8 cellular contexts compared by ENCODE assay signal in the genomic region with DNA sequence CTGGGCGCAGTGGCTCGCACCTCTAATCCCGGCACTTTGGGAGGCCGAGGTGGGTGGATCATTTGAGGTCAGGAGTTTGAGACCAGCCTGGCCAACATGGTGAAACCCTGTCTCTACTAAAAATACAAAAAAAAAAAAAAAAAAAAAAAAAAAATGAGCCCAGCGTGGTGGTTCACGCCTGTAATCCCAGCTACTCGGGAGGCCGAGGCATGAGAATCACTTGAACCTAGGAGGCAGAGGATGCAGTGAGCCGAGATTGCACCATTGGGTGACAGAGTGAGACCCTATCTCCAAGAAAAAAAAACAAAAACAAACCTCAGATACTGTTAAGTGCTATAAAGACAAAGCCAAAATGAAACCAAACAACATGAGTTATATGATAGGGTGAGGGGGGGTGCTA. TPM values are rescaled to one million over a fixed set of nuclear protein-coding genes. Genes with fewer than 3 reads are reported as not detected.
DNase-seq lines count a peak whose midpoint lies in the region; TF ChIP-seq lines count a peak whose summit lies in the region.
"Not testable (repeated sequence)": the region's sequence is repeated elsewhere in the genome, so short reads cannot be mapped to it uniquely, and the experiment has no call there.
"Had no signal": no experiment of that assay in that cellular context is flagged by ENCODE, and none has a peak within 500 bp of the region (broad histone marks: within the 10 kb centered on the region; RNA-seq: fewer than 3 reads in every experiment).

No MANE protein-coding gene starts in this region.

- not testable (repeated sequence) for H3K36me3 Mint-ChIP-seq in activated T-helper 1 cell treated with anti-CD3 and anti-CD28 coated beads, Interleukin-12 subunit alpha, Interleukin-12 subunit beta, Interleukin-2, Interleukin-4 antibody, amounts not matched to agents 30 ng/mL and 10 ng/mL and 1 ng/mL, durations not matched to agents 14 hours and 24 hours and 36 hours (ENCODE audit: low read depth)
- peaks cover 38% of the 10 kb centered on the region for H3K36me3 Mint-ChIP-seq in nephron progenitor cell (ENCODE audit: low read depth)

- H2AFZ ChIP-seq in SU-DHL-6 (ENCODE audit: low read depth, low read length, severe bottlenecking) = not testable (repeated sequence)

- not testable (repeated sequence) for H3K4me1 ChIP-seq in HEK293 (ENCODE audit: control insufficient read depth, insufficient read depth, low read length)
- H3K4me1 ChIP-seq in left ventricle myocardium inferior (peaks cover 58% of the 10 kb centered on the region), stomach (peaks cover 26 to 60% (median 41%) of the 10 kb centered on the region in 4 donors)

- TF ChIP-seq CTCF in HEK293 (tag by site-specific recombination; IDR thresholded peaks at IDR 0.05); SU-DHL-6 (IDR thresholded peaks at IDR 0.05; ENCODE audit: insufficient read depth, low read length, poor library complexity, severe bottlenecking); left ventricle myocardium inferior (IDR thresholded peaks at IDR 0.05; ENCODE audit: borderline replicate concordance); nephron progenitor cell (IDR thresholded peaks at IDR 0.05); stomach (IDR thresholded peaks at IDR 0.05): not testable (repeated sequence)

- not testable (repeated sequence) for TF ChIP-seq POLR2A in stomach (IDR thresholded peaks at IDR 0.05)

- H3K36me3 ChIP-seq in HEK293 (ENCODE audit: control insufficient read depth in 2 of 2, insufficient read depth in 1 of 2, low read length in 2 of 2) (peaks cover 0 to 14% of the 10 kb centered on the region in 2 experiments; a peak in 2 of 3 replicates), left ventricle myocardium inferior (peaks cover 27% of the 10 kb centered on the region), stomach (peaks cover 0 to 22% (median 17%) of the 10 kb centered on the region in 4 donors)
- not testable (repeated sequence) for H3K36me3 ChIP-seq in SU-DHL-6 (ENCODE audit: low read length)

- not testable (repeated sequence) for TF ChIP-seq EP300 in stomach (IDR thresholded peaks at IDR 0.05)

- not testable (repeated sequence) for DNase-seq in activated T-helper 1 cell treated with anti-CD3 and anti-CD28 coated beads, Interleukin-12 subunit alpha, Interleukin-12 subunit beta, Interleukin-2, Interleukin-4 antibody, amounts not matched to agents 30 ng/mL and 10 ng/mL and 1 ng/mL, durations not matched to agents 14 hours and 24 hours and 36 hours (ENCODE audit: low spot score); caudate nucleus (lab: John Stamatoyannopoulos, UW); left ventricle myocardium inferior; nephron progenitor cell; stomach

- not testable (repeated sequence) for H3K9me3 ChIP-seq in HEK293 (ENCODE audit: control insufficient read depth, insufficient read depth, low read depth, low read length); SU-DHL-6 (ENCODE audit: insufficient read depth, low read length); left ventricle myocardium inferior (replicated peaks); stomach

- peak overlapping the region; percentile 31; the same call in 1 of the 2 replicates for H3K9ac ChIP-seq in SU-DHL-6 (ENCODE audit: low read length)

- H3K4me2 ChIP-seq in SU-DHL-6 (ENCODE audit: low read depth, low read length, poor library complexity, severe bottlenecking) = peak overlapping the region; percentile 69

- not testable (repeated sequence) for H3K4me3 Mint-ChIP-seq in activated T-helper 1 cell treated with anti-CD3 and anti-CD28 coated beads, Interleukin-12 subunit alpha, Interleukin-12 subunit beta, Interleukin-2, Interleukin-4 antibody, amounts not matched to agents 30 ng/mL and 10 ng/mL and 1 ng/mL, durations not matched to agents 14 hours and 24 hours and 36 hours; nephron progenitor cell

- H3K27ac Mint-ChIP-seq in activated T-helper 1 cell treated with anti-CD3 and anti-CD28 coated beads, Interleukin-12 subunit alpha, Interleukin-12 subunit beta, Interleukin-2, Interleukin-4 antibody, amounts not matched to agents 30 ng/mL and 10 ng/mL and 1 ng/mL, durations not matched to agents 14 hours and 24 hours and 36 hours = peak overlapping the region; percentile 66
- H3K27ac Mint-ChIP-seq in nephron progenitor cell = peak overlapping the region; percentile 21

- intact Hi-C loops in activated T-helper 1 cell treated with anti-CD3 and anti-CD28 coated beads, Interleukin-12 subunit alpha, Interleukin-12 subunit beta, Interleukin-2, Interleukin-4 antibody, amounts not matched to agents 30 ng/mL and 10 ng/mL and 1 ng/mL, durations not matched to agents 14 hours and 24 hours and 36 hours (cut with micrococcal nuclease); left ventricle myocardium inferior (cut with micrococcal nuclease); stomach (cut with DNase I; ENCODE audit: low total_unique reads): not testable (repeated sequence)

- H3K9me2 ChIP-seq in SU-DHL-6 (replicated peaks; ENCODE audit: insufficient read depth, low read length) = not testable (repeated sequence)

- not testable (repeated sequence) for H3K4me3 ChIP-seq in HEK293 (ENCODE audit: low read depth, low read length); SU-DHL-6 (ENCODE audit: insufficient read depth, low read length, poor library complexity, severe bottlenecking); left ventricle myocardium inferior; stomach

- peaks cover 64% of the 10 kb centered on the region for H3F3A ChIP-seq in SU-DHL-6 (ENCODE audit: insufficient read depth)

- not testable (repeated sequence) for H3K27me3 ChIP-seq in SU-DHL-6 (ENCODE audit: low read length); left ventricle myocardium inferior (ENCODE audit: low read depth); stomach

- not testable (repeated sequence) for H3K27ac ChIP-seq in HEK293 (ENCODE audit: extremely low read depth, low read depth, low read length)
- peak overlapping the region; percentile 99 for H3K27ac ChIP-seq in SU-DHL-6 (ENCODE audit: low read depth, low read length)
- peak overlapping the region; percentile 14 for H3K27ac ChIP-seq in caudate nucleus (ENCODE audit: low read depth, low read length)
- H3K27ac ChIP-seq in left ventricle myocardium inferior (replicated peaks) = peak overlapping the region; percentile 92
- peak overlapping the region in 3 of 5 donors; percentile 72 to 92 (median 82) for H3K27ac ChIP-seq in stomach

- not testable (repeated sequence) for H4K20me1 ChIP-seq in SU-DHL-6 (ENCODE audit: low read depth, low read length)

- H3K9me3 Mint-ChIP-seq in activated T-helper 1 cell treated with anti-CD3 and anti-CD28 coated beads, Interleukin-12 subunit alpha, Interleukin-12 subunit beta, Interleukin-2, Interleukin-4 antibody, amounts not matched to agents 30 ng/mL and 10 ng/mL and 1 ng/mL, durations not matched to agents 14 hours and 24 hours and 36 hours; nephron progenitor cell: not testable (repeated sequence)

- CTCF ChIA-PET in HEK293 (lab: Yijun Ruan, JAX) = interaction anchor here (0.6 to 0.7 kb wide), 2 partner anchors 33 to 337 kb away, joined by 3 to 4 read pairs; no protein-coding TSS in a partner anchor

- H3K4me1 Mint-ChIP-seq in activated T-helper 1 cell treated with anti-CD3 and anti-CD28 coated beads, Interleukin-12 subunit alpha, Interleukin-12 subunit beta, Interleukin-2, Interleukin-4 antibody, amounts not matched to agents 30 ng/mL and 10 ng/mL and 1 ng/mL, durations not matched to agents 14 hours and 24 hours and 36 hours (ENCODE audit: low read depth) = peaks cover 33% of the 10 kb centered on the region
- H3K4me1 Mint-ChIP-seq in nephron progenitor cell = peaks cover 17% of the 10 kb centered on the region

- 93 to 98% (median 94%) methylated on average over 9 of the region's 9 CpGs for WGBS in stomach, 5 donors

- H3K79me2 ChIP-seq in SU-DHL-6 (ENCODE audit: insufficient read depth, low read length) = peaks cover 21% of the 10 kb centered on the region; the same call in 1 of the 2 replicates

- not testable (repeated sequence) for H3K27me3 Mint-ChIP-seq in activated T-helper 1 cell treated with anti-CD3 and anti-CD28 coated beads, Interleukin-12 subunit alpha, Interleukin-12 subunit beta, Interleukin-2, Interleukin-4 antibody, amounts not matched to agents 30 ng/mL and 10 ng/mL and 1 ng/mL, durations not matched to agents 14 hours and 24 hours and 36 hours (ENCODE audit: insufficient read depth); nephron progenitor cell (ENCODE audit: low read depth, poor library complexity)

- POLR2A ChIA-PET in HEK293 (lab: Yijun Ruan, JAX) = not testable (repeated sequence)

TF ChIP-seq in HEK293, 187 proteins besides CTCF, POLR2A, EP300 and RAD21:
- TF ChIP-seq, protein P1, sequence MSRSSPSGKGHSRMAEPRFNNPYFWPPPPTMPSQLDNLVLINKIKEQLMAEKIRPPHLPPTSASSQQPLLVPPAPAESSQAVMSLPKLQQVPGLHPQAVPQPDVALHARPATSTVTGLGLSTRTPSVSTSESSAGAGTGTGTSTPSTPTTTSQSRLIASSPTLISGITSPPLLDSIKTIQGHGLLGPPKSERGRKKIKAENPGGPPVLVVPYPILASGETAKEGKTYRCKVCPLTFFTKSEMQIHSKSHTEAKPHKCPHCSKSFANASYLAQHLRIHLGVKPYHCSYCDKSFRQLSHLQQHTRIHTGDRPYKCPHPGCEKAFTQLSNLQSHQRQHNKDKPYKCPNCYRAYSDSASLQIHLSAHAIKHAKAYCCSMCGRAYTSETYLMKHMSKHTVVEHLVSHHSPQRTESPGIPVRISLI (tag by site-specific recombination; IDR thresholded peaks at IDR 0.05) = peak; percentile 92

RNA-seq across cellular contexts. Expression of a gene that starts 34.9 kb away (rescaled TPM):
- total RNA-seq in activated T-helper 1 cell treated with anti-CD3 and anti-CD28 coated beads, Interleukin-12 subunit alpha, Interleukin-12 subunit beta, Interleukin-2, Interleukin-4 antibody, amounts not matched to agents 30 ng/mL and 10 ng/mL and 1 ng/mL, durations not matched to agents 14 hours and 24 hours and 36 hours = not detected in 2 replicates
- total RNA-seq in left ventricle myocardium inferior (not detected), stomach (10 to 100 TPM in 1 of 5 donors, 1 to 10 TPM in 2, not detected in 2; 1.5 to 15.1 (median 4.8) TPM)
- polyA plus RNA-seq in stomach = under 1 TPM; 0.13 to 0.62 (median 0.46) TPM
- total RNA-seq: H4 had no signal
